Comparison of ENCODE assay signal across 7 cellular contexts in the genomic region with DNA sequence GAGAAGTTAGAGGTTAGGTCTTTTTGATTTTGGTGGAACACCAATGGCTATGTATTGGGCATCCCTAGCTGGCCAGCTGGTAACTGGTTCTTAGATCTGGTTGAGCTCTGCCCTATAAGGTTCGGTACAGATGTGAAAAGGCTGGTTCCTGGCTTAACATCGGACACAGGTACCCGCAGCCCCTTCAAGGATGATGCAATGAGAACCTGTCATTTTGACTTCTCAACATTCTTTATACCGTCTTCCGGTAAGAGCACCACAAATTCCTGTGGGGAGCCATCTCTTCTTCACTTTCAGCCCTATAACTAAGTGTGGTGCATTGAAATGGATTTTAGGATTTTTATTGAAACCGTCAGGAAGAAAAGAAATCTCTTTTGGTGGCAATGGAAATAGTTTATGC.
"Had no signal": no experiment of that assay in that cellular context is flagged by ENCODE, and none has a peak within 500 bp of the region (broad histone marks: within the 10 kb centered on the region; RNA-seq: fewer than 3 reads in every experiment).

No MANE protein-coding gene starts in this region.

- H3K9me3 Mint-ChIP-seq: H9, IgD-negative memory B cell had no signal

- H3K4me3 Mint-ChIP-seq: H9, IgD-negative memory B cell had no signal

- FAIRE-seq: H54, HTR-8/SVneo had no signal

- H3K36me3 Mint-ChIP-seq: IgD-negative memory B cell had no signal

- H3K27ac Mint-ChIP-seq: IgD-negative memory B cell had no signal

- DNase-seq: GOT3, H9, HCEC 1CT, KBM-7 had no signal
